ENCODE assay signal across 25 cellular contexts in genomic region chr14:88422036-88422435, GRCh38. TPM values are rescaled to one million over a fixed set of nuclear protein-coding genes. Genes with fewer than 3 reads are reported as not detected.
DNase-seq lines count a peak whose midpoint lies in the region; ATAC-seq and TF ChIP-seq lines count a peak whose summit lies in the region.
"Had no signal": no experiment of that assay in that cellular context is flagged by ENCODE, and none has a peak within 500 bp of the region (broad histone marks: within the 10 kb centered on the region; RNA-seq: fewer than 3 reads in every experiment).

No MANE protein-coding gene starts in this region.

- H3K4me3 ChIP-seq in cardiac muscle cell: no peak overlapping the region
- H3K4me3 ChIP-seq in right cardiac atrium (ENCODE audit: low read length): no peak overlapping the region
- H3K4me3 ChIP-seq in GM23248: no peak overlapping the region
- no peak overlapping the region for H3K4me3 ChIP-seq in mucosa of descending colon
- H3K4me3 ChIP-seq: A549, Peyer's patch, SJCRH30 had no signal

- no peaks in the 10 kb centered on the region for H3K79me2 ChIP-seq in GM23248 (ENCODE audit: insufficient read depth)

- TF ChIP-seq CTCF in cardiac muscle cell (IDR thresholded peaks at IDR 0.05; ENCODE audit: low read depth, low read length) (no peak), mucosa of descending colon (IDR thresholded peaks at IDR 0.05) (no peak)

- H3F3A ChIP-seq in GM23248 (ENCODE audit: insufficient read depth): peaks cover 24% of the 10 kb centered on the region

- no peak for ATAC-seq in right cardiac atrium
- no peak for ATAC-seq in mucosa of descending colon
- ATAC-seq: A549, HCT116, HepG2, T-cell had no signal

- H3K27ac ChIP-seq in cardiac muscle cell: peak overlapping the region; percentile 30
- H3K27ac ChIP-seq in right cardiac atrium (ENCODE audit: low read length): no peak overlapping the region
- H3K27ac ChIP-seq in GM23248: no peak overlapping the region
- H3K27ac ChIP-seq: A549, Peyer's patch, SJCRH30 had no signal

- H3K27me3 ChIP-seq in cardiac muscle cell (no peaks in the 10 kb centered on the region), right cardiac atrium (ENCODE audit: control insufficient read depth, insufficient read depth) (no peaks in the 10 kb centered on the region), GM23248 (replicated peaks; ENCODE audit: insufficient read depth) (no peaks in the 10 kb centered on the region)
- H3K27me3 ChIP-seq: Peyer's patch, SJCRH30 had no signal

- no peaks in the 10 kb centered on the region for H3K9me3 ChIP-seq in cardiac muscle cell (ENCODE audit: low read depth)
- H3K9me3 ChIP-seq in right cardiac atrium (ENCODE audit: control insufficient read depth, low read length): no peaks in the 10 kb centered on the region
- H3K9me3 ChIP-seq in GM23248 (ENCODE audit: low read depth): no peaks in the 10 kb centered on the region
- H3K9me3 ChIP-seq in mucosa of descending colon: peaks cover 17% of the 10 kb centered on the region
- H3K9me3 ChIP-seq: SJCRH30 had no signal

- no peaks in the 10 kb centered on the region for H3K9me2 ChIP-seq in GM23248 (ENCODE audit: insufficient read depth)

- DNase-seq in cardiac muscle cell (ENCODE audit: low read depth in 1 of 2, low spot score in 1 of 2): peak in 1 of 2 donors; percentile 4
- no peak for DNase-seq in right cardiac atrium
- DNase-seq in GM23248: peak; percentile 17
- DNase-seq in foreskin melanocyte: peak; percentile 10
- DNase-seq in T-helper 2 cell: no peak
- no peak for DNase-seq in mucosa of descending colon
- DNase-seq in NCI-H1417 treated with DMSO at 0.1 percent for 48 hours (lab: John Stamatoyannopoulos, UW): no peak
- DNase-seq: AML-193; C1 segment of cervical spinal cord; CD4-positive, alpha-beta memory T cell; COR-L47; EL; Karpas-422; NCI-H1092; NCI-H1436; NCI-H1930; NCI-H2227 treated with DMSO at 0.1 percent for 48 hours; NCI-H526 treated with DMSO at 0.1 percent for 48 hours; OCI-M1; Peyer's patch; SJCRH30; T-cell had no signal

- peaks cover 7% of the 10 kb centered on the region for H3K4me1 ChIP-seq in cardiac muscle cell (ENCODE audit: low read depth)
- H3K4me1 ChIP-seq in right cardiac atrium (ENCODE audit: control insufficient read depth, insufficient read depth, low read length): no peaks in the 10 kb centered on the region
- peaks cover 29% of the 10 kb centered on the region for H3K4me1 ChIP-seq in GM23248 (ENCODE audit: insufficient read depth)
- H3K4me1 ChIP-seq in mucosa of descending colon (ENCODE audit: low read depth): no peaks in the 10 kb centered on the region
- H3K4me1 ChIP-seq: A549, Peyer's patch, SJCRH30 had no signal

- in situ Hi-C loops in GM23248 (cut with MboI): no loop called here

- H4K20me1 ChIP-seq in GM23248 (ENCODE audit: insufficient read depth): no peaks in the 10 kb centered on the region

- intact Hi-C loops in right cardiac atrium (cut with DNase I) (no loop called here), mucosa of descending colon (cut with DNase I, micrococcal nuclease) (no loop called here)

- H3K4me2 ChIP-seq in GM23248 (ENCODE audit: unreplicated experiment): no peak overlapping the region
- H3K4me2 ChIP-seq: A549 had no signal

- H3K36me3 ChIP-seq in cardiac muscle cell (peaks cover 9% of the 10 kb centered on the region), GM23248 (ENCODE audit: low read depth) (peaks cover 15% of the 10 kb centered on the region), mucosa of descending colon (ENCODE audit: low read depth) (no peaks in the 10 kb centered on the region)
- H3K36me3 ChIP-seq: SJCRH30 had no signal

- H2AFZ ChIP-seq in GM23248: no peak overlapping the region

- no peak overlapping the region for H3K9ac ChIP-seq in GM23248

RNA-seq across cellular contexts. Expression of gene SPATA7, which starts 36.6 kb away (rescaled TPM):
- total RNA-seq in cardiac muscle cell: 25.6 and 38.5 TPM in 2 replicates
- polyA plus RNA-seq in cardiac muscle cell: 19.1 and 23.2 TPM in 2 replicates
- total RNA-seq in right cardiac atrium: 10 to 100 TPM in 3 of 4 donors, 1 to 10 TPM in 1; 6.4 to 15.4 (median 13.7) TPM
- 4.9 TPM for polyA plus RNA-seq in right cardiac atrium
- total RNA-seq in GM23248 (2014; rRNA removed; shearing (Covaris generic)): 9.8 and 13.7 TPM in 2 replicates
- 5.9 and 7.0 TPM in 2 replicates for polyA plus RNA-seq in GM23248 (2016; fragmentation: Nextera tagmentation; extraction: Ambion mirVana)
- total RNA-seq in mucosa of descending colon: 10 to 100 TPM in 1 of 3 donors, 1 to 10 TPM in 2; 6.7 to 15.9 (median 7.1) TPM

Comparison
In these comparisons a context has a peak if more than half of its experiments do, and no peak if none do; other contexts are left out.
1. DNase-seq: peak in GM23248 (single experiment) and foreskin melanocyte (single experiment); none in right cardiac atrium (0 of 3), T-helper 2 cell (0 of 5), mucosa of descending colon (0 of 3) and NCI-H1417 treated with DMSO at 0.1 percent for 48 hours (single experiment).